ENCODE assay signal across 1 cellular context in genomic region chrX:72572248-72573157, GRCh38.
TF ChIP-seq lines count a peak whose summit lies in the region.

Gene HDAC8 (minus strand): TSS chrX:72572843. CDS start chrX:72572761, 82 bp downstream.

TF ChIP-seq in HEK293, 187 proteins besides CTCF, POLR2A, EP300 and RAD21 (continued from another document and continues in another):
- TF ChIP-seq, protein P1, sequence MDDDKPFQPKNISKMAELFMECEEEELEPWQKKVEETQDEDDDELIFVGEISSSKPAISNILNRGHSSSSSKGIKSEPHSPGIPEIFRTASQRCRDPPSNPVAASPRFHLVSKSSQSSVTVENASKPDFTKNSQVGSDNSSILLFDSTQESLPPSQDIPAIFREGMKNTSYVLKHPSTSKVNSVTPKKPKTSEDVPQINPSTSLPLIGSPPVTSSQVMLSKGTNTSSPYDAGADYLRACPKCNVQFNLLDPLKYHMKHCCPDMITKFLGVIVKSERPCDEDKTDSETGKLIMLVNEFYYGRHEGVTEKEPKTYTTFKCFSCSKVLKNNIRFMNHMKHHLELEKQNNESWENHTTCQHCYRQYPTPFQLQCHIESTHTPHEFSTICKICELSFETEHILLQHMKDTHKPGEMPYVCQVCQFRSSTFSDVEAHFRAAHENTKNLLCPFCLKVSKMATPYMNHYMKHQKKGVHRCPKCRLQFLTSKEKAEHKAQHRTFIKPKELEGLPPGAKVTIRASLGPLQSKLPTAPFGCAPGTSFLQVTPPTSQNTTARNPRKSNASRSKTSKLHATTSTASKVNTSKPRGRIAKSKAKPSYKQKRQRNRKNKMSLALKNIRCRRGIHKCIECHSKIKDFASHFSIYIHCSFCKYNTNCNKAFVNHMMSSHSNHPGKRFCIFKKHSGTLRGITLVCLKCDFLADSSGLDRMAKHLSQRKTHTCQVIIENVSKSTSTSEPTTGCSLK (tag by site-specific recombination; IDR thresholded peaks at IDR 0.05) = no peak
- no peak for TF ChIP-seq ZNF112 (tag by site-specific recombination; IDR thresholded peaks at IDR 0.05)
- TF ChIP-seq, protein P2, sequence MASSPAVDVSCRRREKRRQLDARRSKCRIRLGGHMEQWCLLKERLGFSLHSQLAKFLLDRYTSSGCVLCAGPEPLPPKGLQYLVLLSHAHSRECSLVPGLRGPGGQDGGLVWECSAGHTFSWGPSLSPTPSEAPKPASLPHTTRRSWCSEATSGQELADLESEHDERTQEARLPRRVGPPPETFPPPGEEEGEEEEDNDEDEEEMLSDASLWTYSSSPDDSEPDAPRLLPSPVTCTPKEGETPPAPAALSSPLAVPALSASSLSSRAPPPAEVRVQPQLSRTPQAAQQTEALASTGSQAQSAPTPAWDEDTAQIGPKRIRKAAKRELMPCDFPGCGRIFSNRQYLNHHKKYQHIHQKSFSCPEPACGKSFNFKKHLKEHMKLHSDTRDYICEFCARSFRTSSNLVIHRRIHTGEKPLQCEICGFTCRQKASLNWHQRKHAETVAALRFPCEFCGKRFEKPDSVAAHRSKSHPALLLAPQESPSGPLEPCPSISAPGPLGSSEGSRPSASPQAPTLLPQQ (tag by site-specific recombination; IDR thresholded peaks at IDR 0.05) = peak; percentile 78
- TF ChIP-seq ZNF121 (tag by site-specific recombination; IDR thresholded peaks at IDR 0.05) = no peak
- TF ChIP-seq ZBTB26 (tag by site-specific recombination; optimal IDR thresholded peaks at IDR 0.05) = no peak
- TF ChIP-seq, protein P3, sequence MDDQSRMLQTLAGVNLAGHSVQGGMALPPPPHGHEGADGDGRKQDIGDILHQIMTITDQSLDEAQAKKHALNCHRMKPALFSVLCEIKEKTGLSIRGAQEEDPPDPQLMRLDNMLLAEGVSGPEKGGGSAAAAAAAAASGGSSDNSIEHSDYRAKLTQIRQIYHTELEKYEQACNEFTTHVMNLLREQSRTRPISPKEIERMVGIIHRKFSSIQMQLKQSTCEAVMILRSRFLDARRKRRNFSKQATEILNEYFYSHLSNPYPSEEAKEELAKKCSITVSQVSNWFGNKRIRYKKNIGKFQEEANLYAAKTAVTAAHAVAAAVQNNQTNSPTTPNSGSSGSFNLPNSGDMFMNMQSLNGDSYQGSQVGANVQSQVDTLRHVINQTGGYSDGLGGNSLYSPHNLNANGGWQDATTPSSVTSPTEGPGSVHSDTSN (CRISPR knock-in tag; IDR thresholded peaks at IDR 0.05) = no peak
- no peak for TF ChIP-seq HOXC10 (CRISPR knock-in tag; IDR thresholded peaks at IDR 0.05)
- TF ChIP-seq ZNF211 (tag by site-specific recombination; IDR thresholded peaks at IDR 0.05; ENCODE audit: low read depth) = no peak
- no peak for TF ChIP-seq ZSCAN23 (tag by site-specific recombination; IDR thresholded peaks at IDR 0.05)
- TF ChIP-seq ZNF548 (tag by site-specific recombination; IDR thresholded peaks at IDR 0.05) = 0 out of 2 replicates have a peak, but pooled peaks have one; percentile 21
- TF ChIP-seq ZNF311 (tag by site-specific recombination; IDR thresholded peaks at IDR 0.05; ENCODE audit: borderline replicate concordance) = no peak
- TF ChIP-seq, protein P4, sequence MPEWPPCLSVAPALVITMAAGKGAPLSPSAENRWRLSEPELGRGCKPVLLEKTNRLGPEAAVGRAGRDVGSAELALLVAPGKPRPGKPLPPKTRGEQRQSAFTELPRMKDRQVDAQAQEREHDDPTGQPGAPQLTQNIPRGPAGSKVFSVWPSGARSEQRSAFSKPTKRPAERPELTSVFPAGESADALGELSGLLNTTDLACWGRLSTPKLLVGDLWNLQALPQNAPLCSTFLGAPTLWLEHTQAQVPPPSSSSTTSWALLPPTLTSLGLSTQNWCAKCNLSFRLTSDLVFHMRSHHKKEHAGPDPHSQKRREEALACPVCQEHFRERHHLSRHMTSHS (tag by site-specific recombination; IDR thresholded peaks at IDR 0.05) = no peak
- no peak; the same call in 1 of the 2 replicates for TF ChIP-seq KLF9 (tag by site-specific recombination; IDR thresholded peaks at IDR 0.05; ENCODE audit: low read depth)
- TF ChIP-seq MEIS1 (CRISPR knock-in tag; IDR thresholded peaks at IDR 0.05; ENCODE audit: borderline replicate concordance) = no peak
- no peak for TF ChIP-seq ZEB2 (tag by site-specific recombination; IDR thresholded peaks at IDR 0.05)
- peak; percentile 68 for TF ChIP-seq ZBTB20 (tag by site-specific recombination; IDR thresholded peaks at IDR 0.05)
- TF ChIP-seq ZNF157 (tag by site-specific recombination; IDR thresholded peaks at IDR 0.05) = no peak
- peak; percentile 74 for TF ChIP-seq KLF8 (tag by site-specific recombination; IDR thresholded peaks at IDR 0.05)
- TF ChIP-seq ZNF114 (tag by site-specific recombination; IDR thresholded peaks at IDR 0.05) = no peak
- TF ChIP-seq KLF1 (tag by site-specific recombination; IDR thresholded peaks at IDR 0.05) = no peak
- TF ChIP-seq, protein P5, sequence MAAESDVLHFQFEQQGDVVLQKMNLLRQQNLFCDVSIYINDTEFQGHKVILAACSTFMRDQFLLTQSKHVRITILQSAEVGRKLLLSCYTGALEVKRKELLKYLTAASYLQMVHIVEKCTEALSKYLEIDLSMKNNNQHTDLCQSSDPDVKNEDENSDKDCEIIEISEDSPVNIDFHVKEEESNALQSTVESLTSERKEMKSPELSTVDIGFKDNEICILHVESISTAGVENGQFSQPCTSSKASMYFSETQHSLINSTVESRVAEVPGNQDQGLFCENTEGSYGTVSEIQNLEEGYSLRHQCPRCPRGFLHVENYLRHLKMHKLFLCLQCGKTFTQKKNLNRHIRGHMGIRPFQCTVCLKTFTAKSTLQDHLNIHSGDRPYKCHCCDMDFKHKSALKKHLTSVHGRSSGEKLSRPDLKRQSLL (tag by site-specific recombination; IDR thresholded peaks at IDR 0.05) = peak; percentile 34; the same call in 1 of the 2 replicates
- peak; percentile 98 for TF ChIP-seq ZNF335 (tag by site-specific recombination; conservative IDR thresholded peaks at IDR 0.05)
- no peak for TF ChIP-seq ZNF202 (tag by site-specific recombination; IDR thresholded peaks at IDR 0.05; ENCODE audit: borderline replicate concordance)
- no peak for TF ChIP-seq ZNF169 (tag by site-specific recombination; IDR thresholded peaks at IDR 0.05)
- no peak for TF ChIP-seq ZNF214 (tag by site-specific recombination; IDR thresholded peaks at IDR 0.05; ENCODE audit: borderline replicate concordance)
- no peak for TF ChIP-seq ZNF221 (tag by site-specific recombination; IDR thresholded peaks at IDR 0.05; ENCODE audit: borderline replicate concordance)
- TF ChIP-seq PRDM2 (tag by site-specific recombination; IDR thresholded peaks at IDR 0.05; ENCODE audit: borderline replicate concordance) = no peak
- TF ChIP-seq OSR2 (tag by site-specific recombination; IDR thresholded peaks at IDR 0.05) = no peak
- peak; percentile 30; the same call in 1 of the 2 replicates for TF ChIP-seq SP2 (tag by site-specific recombination; IDR thresholded peaks at IDR 0.05)
- 0 out of 2 replicates have a peak, but pooled peaks have one; percentile 42 for TF ChIP-seq MYNN (tag by site-specific recombination; IDR thresholded peaks at IDR 0.05; ENCODE audit: borderline replicate concordance)
- 0 out of 2 replicates have a peak, but pooled peaks have one; percentile 62 for TF ChIP-seq GLI4 (tag by site-specific recombination; IDR thresholded peaks at IDR 0.05)
- no peak; the same call in 1 of the 2 replicates for TF ChIP-seq FEZF1 (tag by site-specific recombination; IDR thresholded peaks at IDR 0.05)
- no peak for TF ChIP-seq RBAK (tag by site-specific recombination; IDR thresholded peaks at IDR 0.05)
- no peak for TF ChIP-seq KLF10 (tag by site-specific recombination; IDR thresholded peaks at IDR 0.05)
- no peak for TF ChIP-seq ZNF133 (tag by site-specific recombination; IDR thresholded peaks at IDR 0.05)
- TF ChIP-seq ZNF140 (tag by site-specific recombination; IDR thresholded peaks at IDR 0.05) = no peak
- peak; percentile 97 for TF ChIP-seq TRIM28 (IDR thresholded peaks at IDR 0.05; ENCODE audit: borderline replicate concordance, low read length)
- no peak for TF ChIP-seq ATF2 (tag by site-specific recombination; IDR thresholded peaks at IDR 0.05; ENCODE audit: low read depth)
- TF ChIP-seq EGR2 (tag by site-specific recombination; IDR thresholded peaks at IDR 0.05; ENCODE audit: low read depth) = no peak
- TF ChIP-seq ZNF239 (tag by site-specific recombination; IDR thresholded peaks at IDR 0.05) = no peak
- no peak for TF ChIP-seq ZNF596 (tag by site-specific recombination; IDR thresholded peaks at IDR 0.05)
- TF ChIP-seq GLIS2 (tag by site-specific recombination; IDR thresholded peaks at IDR 0.05) = no peak
- no peak for TF ChIP-seq ZNF529 (tag by site-specific recombination; IDR thresholded peaks at IDR 0.05; ENCODE audit: insufficient replicate concordance)
- no peak for TF ChIP-seq ZNF654 (tag by site-specific recombination; IDR thresholded peaks at IDR 0.05; ENCODE audit: low read depth)
- no peak for TF ChIP-seq ZNF521 (tag by site-specific recombination; IDR thresholded peaks at IDR 0.05)
- TF ChIP-seq SALL2 (tag by site-specific recombination; IDR thresholded peaks at IDR 0.05; ENCODE audit: borderline replicate concordance) = no peak
- no peak for TF ChIP-seq ZBTB49 (tag by site-specific recombination; IDR thresholded peaks at IDR 0.05; ENCODE audit: low read depth)
- no peak for TF ChIP-seq ZNF138 (tag by site-specific recombination; IDR thresholded peaks at IDR 0.05; ENCODE audit: borderline replicate concordance)
- no peak for TF ChIP-seq ZSCAN16 (tag by site-specific recombination; IDR thresholded peaks at IDR 0.05)
- TF ChIP-seq ZNF623 (tag by site-specific recombination; IDR thresholded peaks at IDR 0.05) = no peak
- TF ChIP-seq ZNF621 (tag by site-specific recombination; IDR thresholded peaks at IDR 0.05) = no peak
- no peak for TF ChIP-seq ZNF423 (tag by site-specific recombination; IDR thresholded peaks at IDR 0.05)
